ENCODE assay signal across 30 cellular contexts in genomic region chr3:7260975-7261374, GRCh38.
"Had no signal": no experiment of that assay in that cellular context is flagged by ENCODE, and none has a peak within 500 bp of the region (broad histone marks: within the 10 kb centered on the region; RNA-seq: fewer than 3 reads in every experiment).

No MANE protein-coding gene starts in this region.

- DNase-seq: activated CD4-positive, alpha-beta memory T cell treated with anti-CD3 and anti-CD28 coated beads, Interleukin-2, amount 10 ng/mL, durations not matched to agents 7 days and 5 days; activated CD4-positive, alpha-beta T cell treated with anti-CD3 and anti-CD28 coated beads for 1 hour; activated CD4-positive, alpha-beta T cell treated with anti-CD3 and anti-CD28 coated beads for 4 hours; activated CD4-positive, alpha-beta T cell treated with anti-CD3 and anti-CD28 coated beads, Interleukin-2, amount 10 ng/mL, durations not matched to agents 7 days and 5 days; activated CD4-positive, alpha-beta T cell treated with anti-CD3 and anti-CD28 coated beads, Interleukin-2, amount 50 U/mL, for 4 hours; activated CD8-positive, alpha-beta memory T cell treated with anti-CD3 and anti-CD28 coated beads, Interleukin-2, amount 50 U/mL, for 48 hours; activated gamma-delta T cell; activated naive CD4-positive, alpha-beta T cell; activated naive CD4-positive, alpha-beta T cell treated with anti-CD3 and anti-CD28 coated beads, Interleukin-2, amount 10 ng/mL, durations not matched to agents 7 days and 5 days; activated naive CD8-positive, alpha-beta T cell treated with anti-CD3 and anti-CD28 coated beads, Interleukin-2, amount 10 ng/mL, durations not matched to agents 7 days and 5 days; activated T-cell treated with anti-CD3 and anti-CD28 coated beads for 4 hours; activated T-cell treated with anti-CD3 and anti-CD28 coated beads, Interleukin-2, amount 50 U/mL, for 24 hours; activated T-cell treated with anti-CD3 and anti-CD28 coated beads, Interleukin-2, amount 50 U/mL, for 72 hours; central memory CD4-positive, alpha-beta T cell; cerebellar nuclear complex; colonic mucosa; dorsolateral prefrontal cortex; effector memory CD4-positive, alpha-beta T cell; erythroblast; foreskin keratinocyte; gastrocnemius medialis; glutamatergic neuron; heart left ventricle; T-helper 2 cell had no signal

- H3K9me3 ChIP-seq: colonic mucosa, gastrocnemius medialis had no signal

- H3K4me3 Mint-ChIP-seq: activated CD4-positive, alpha-beta memory T cell treated with anti-CD3 and anti-CD28 coated beads, Interleukin-2, amount 10 ng/mL, durations not matched to agents 7 days and 5 days; activated CD4-positive, alpha-beta T cell treated with anti-CD3 and anti-CD28 coated beads, Interleukin-2, amount 10 ng/mL, durations not matched to agents 7 days and 5 days; activated naive CD4-positive, alpha-beta T cell treated with anti-CD3 and anti-CD28 coated beads, Interleukin-2, amount 10 ng/mL, durations not matched to agents 7 days and 5 days; activated naive CD8-positive, alpha-beta T cell treated with anti-CD3 and anti-CD28 coated beads, Interleukin-2, amount 10 ng/mL, durations not matched to agents 7 days and 5 days; activated T-cell treated with anti-CD3 and anti-CD28 coated beads, Interleukin-2, amount 50 U/mL, for 24 hours; activated T-cell treated with anti-CD3 and anti-CD28 coated beads, Interleukin-2, amount 50 U/mL, for 72 hours; brain had no signal

- H3K27me3 Mint-ChIP-seq: activated CD4-positive, alpha-beta memory T cell treated with anti-CD3 and anti-CD28 coated beads, Interleukin-2, amount 10 ng/mL, durations not matched to agents 7 days and 5 days; activated CD4-positive, alpha-beta T cell treated with anti-CD3 and anti-CD28 coated beads, Interleukin-2, amount 10 ng/mL, durations not matched to agents 7 days and 5 days; activated naive CD4-positive, alpha-beta T cell treated with anti-CD3 and anti-CD28 coated beads, Interleukin-2, amount 10 ng/mL, durations not matched to agents 7 days and 5 days; activated naive CD8-positive, alpha-beta T cell treated with anti-CD3 and anti-CD28 coated beads, Interleukin-2, amount 10 ng/mL, durations not matched to agents 7 days and 5 days had no signal

- H3K27ac ChIP-seq: ascending aorta, breast epithelium, cardiac muscle cell, colonic mucosa, dorsolateral prefrontal cortex, esophagus muscularis mucosa, foreskin keratinocyte, gastrocnemius medialis, heart left ventricle had no signal

- H3K27ac Mint-ChIP-seq: activated CD4-positive, alpha-beta memory T cell treated with anti-CD3 and anti-CD28 coated beads, Interleukin-2, amount 10 ng/mL, durations not matched to agents 7 days and 5 days; activated CD4-positive, alpha-beta T cell treated with anti-CD3 and anti-CD28 coated beads, Interleukin-2, amount 10 ng/mL, durations not matched to agents 7 days and 5 days; activated naive CD4-positive, alpha-beta T cell treated with anti-CD3 and anti-CD28 coated beads, Interleukin-2, amount 10 ng/mL, durations not matched to agents 7 days and 5 days; activated naive CD4-positive, alpha-beta T cell treated with anti-CD3 and anti-CD28 coated beads, Interleukin-2, amount 50 U/mL, for 72 hours; activated naive CD8-positive, alpha-beta T cell treated with anti-CD3 and anti-CD28 coated beads, Interleukin-2, amount 10 ng/mL, durations not matched to agents 7 days and 5 days; activated T-cell treated with anti-CD3 and anti-CD28 coated beads, Interleukin-2, amount 50 U/mL, for 24 hours; activated T-cell treated with anti-CD3 and anti-CD28 coated beads, Interleukin-2, amount 50 U/mL, for 72 hours; brain had no signal

- H3K36me3 ChIP-seq: ascending aorta, breast epithelium, cardiac muscle cell, colonic mucosa, esophagus muscularis mucosa, gastrocnemius medialis, heart left ventricle had no signal

- H3K27me3 ChIP-seq: ascending aorta, breast epithelium, colonic mucosa, dorsolateral prefrontal cortex, esophagus muscularis mucosa, foreskin keratinocyte, gastrocnemius medialis, heart left ventricle had no signal

- H3K36me3 Mint-ChIP-seq: activated naive CD4-positive, alpha-beta T cell treated with anti-CD3 and anti-CD28 coated beads, Interleukin-2, amount 10 ng/mL, durations not matched to agents 7 days and 5 days; activated naive CD4-positive, alpha-beta T cell treated with anti-CD3 and anti-CD28 coated beads, Interleukin-2, amount 50 U/mL, for 72 hours; activated naive CD8-positive, alpha-beta T cell treated with anti-CD3 and anti-CD28 coated beads, Interleukin-2, amount 10 ng/mL, durations not matched to agents 7 days and 5 days; brain had no signal

- ATAC-seq: activated naive CD4-positive, alpha-beta T cell treated with anti-CD3 and anti-CD28 coated beads, Interleukin-2, amount 50 U/mL, for 72 hours; activated T-cell treated with anti-CD3 and anti-CD28 coated beads, Interleukin-2, amount 50 U/mL, for 72 hours; foreskin keratinocyte; gastrocnemius medialis; heart left ventricle had no signal

- H3K4me1 Mint-ChIP-seq: activated CD4-positive, alpha-beta memory T cell treated with anti-CD3 and anti-CD28 coated beads, Interleukin-2, amount 10 ng/mL, durations not matched to agents 7 days and 5 days; activated CD4-positive, alpha-beta T cell treated with anti-CD3 and anti-CD28 coated beads, Interleukin-2, amount 10 ng/mL, durations not matched to agents 7 days and 5 days; activated naive CD4-positive, alpha-beta T cell treated with anti-CD3 and anti-CD28 coated beads, Interleukin-2, amount 10 ng/mL, durations not matched to agents 7 days and 5 days; activated naive CD8-positive, alpha-beta T cell treated with anti-CD3 and anti-CD28 coated beads, Interleukin-2, amount 10 ng/mL, durations not matched to agents 7 days and 5 days; brain had no signal

- H3K9me3 Mint-ChIP-seq: activated naive CD8-positive, alpha-beta T cell treated with anti-CD3 and anti-CD28 coated beads, Interleukin-2, amount 10 ng/mL, durations not matched to agents 7 days and 5 days had no signal

- H3K4me1 ChIP-seq: ascending aorta, breast epithelium, colonic mucosa, esophagus muscularis mucosa, foreskin keratinocyte, gastrocnemius medialis, heart left ventricle had no signal

- H3K4me3 ChIP-seq: ascending aorta, breast epithelium, cardiac muscle cell, colonic mucosa, dorsolateral prefrontal cortex, esophagus muscularis mucosa, gastrocnemius medialis, heart left ventricle had no signal
